8 cellular contexts compared by ENCODE assay signal in genomic region chr13:28138012-28138755, GRCh38. TPM values are rescaled to one million over a fixed set of nuclear protein-coding genes. Genes with fewer than 3 reads are reported as not detected.
DNase-seq lines count a peak whose midpoint lies in the region; ATAC-seq lines count a peak whose summit lies in the region.

Gene PAN3 (plus strand): TSS chr13:28138545. CDS start chr13:28138658, 113 bp downstream.

- peaks cover 35 to 65% (median 48%) of the 10 kb centered on the region in 4 donors for H3K4me1 Mint-ChIP-seq in CD4-positive, CD25-positive, alpha-beta regulatory T cell

- H3K36me3 ChIP-seq in CD4-positive, CD25-positive, alpha-beta regulatory T cell (ENCODE audit: control insufficient read depth, insufficient read depth, low read length), result no peaks in the 10 kb centered on the region

- peak within 1 kb of the TSS; percentile 94 for H3K4me3 ChIP-seq in CD4-positive, CD25-positive, alpha-beta regulatory T cell (ENCODE audit: low read depth, low read length)

- H3K27me3 ChIP-seq in CD4-positive, CD25-positive, alpha-beta regulatory T cell (ENCODE audit: control insufficient read depth, insufficient read depth, low read length), result no peaks in the 10 kb centered on the region

- ATAC-seq in CD4-positive, CD25-positive, alpha-beta regulatory T cell (ENCODE audit: low read depth in 2 of 2), result peak; percentile 64 to 67
- ATAC-seq in GM19372 (IDR thresholded peaks at IDR 0.05; ENCODE audit: low read depth, unreplicated experiment), result peak; percentile 55
- peak; percentile 31 for ATAC-seq in HG03558 (IDR thresholded peaks at IDR 0.05; ENCODE audit: extremely low read depth, unreplicated experiment)

- H3K27ac ChIP-seq in CD4-positive, CD25-positive, alpha-beta regulatory T cell (ENCODE audit: insufficient read depth, low read length, poor library complexity, severe bottlenecking), result peak within 1 kb of the TSS; percentile 97

- H3K27me3 Mint-ChIP-seq in CD4-positive, CD25-positive, alpha-beta regulatory T cell, result peaks cover 7% of the 10 kb centered on the region

- H3K27ac Mint-ChIP-seq in CD4-positive, CD25-positive, alpha-beta regulatory T cell, result peak within 1 kb of the TSS; percentile 96 to 98 (median 97)

- H3K36me3 Mint-ChIP-seq in CD4-positive, CD25-positive, alpha-beta regulatory T cell, result no peaks in the 10 kb centered on the region

- H3K4me1 ChIP-seq in CD4-positive, CD25-positive, alpha-beta regulatory T cell (ENCODE audit: control insufficient read depth, insufficient read depth, low read length, poor library complexity, severe bottlenecking), result peaks cover 39% of the 10 kb centered on the region

- no peaks in the 10 kb centered on the region for H3K9me3 ChIP-seq in CD4-positive, CD25-positive, alpha-beta regulatory T cell (ENCODE audit: control insufficient read depth in 2 of 2, low read length in 2 of 2)

- DNase-seq in CD4-positive, CD25-positive, alpha-beta regulatory T cell, result peak; percentile 90 to 95 (median 92)
- DNase-seq in NK-92 (lab: John Stamatoyannopoulos, UW; ENCODE audit: unreplicated experiment) (peak; percentile 46), medulla oblongata (ENCODE audit: extremely low spot score) (peak; percentile 92)
- peak; percentile 95 for DNase-seq in activated CD8-positive, alpha-beta memory T cell treated with anti-CD3 and anti-CD28 coated beads for 24 hours
- peak; percentile 88 for DNase-seq in effector CD8-positive, alpha-beta T cell (lab: John Stamatoyannopoulos, UW)
- DNase-seq in stimulated activated CD8-positive, alpha-beta memory T cell treated with anti-CD3 and anti-CD28 coated beads, Interleukin-12 subunit alpha, Interleukin-12 subunit beta, amount 100 ng/mL, for 1 hour (ENCODE audit: low read depth), result peak; percentile 88

- peak within 1 kb of the TSS; percentile 91 to 100 (median 94) for H3K4me3 Mint-ChIP-seq in CD4-positive, CD25-positive, alpha-beta regulatory T cell

- H3K9me3 Mint-ChIP-seq in CD4-positive, CD25-positive, alpha-beta regulatory T cell, result peaks cover 0 to 1% (median 0%) of the 10 kb centered on the region in 7 donors

RNA-seq across cellular contexts. Expression of gene PAN3, which starts in this region (rescaled TPM):
- 81.4 TPM for total RNA-seq in CD4-positive, CD25-positive, alpha-beta regulatory T cell
- polyA plus RNA-seq in CD4-positive, CD25-positive, alpha-beta regulatory T cell, result 1 to 10 TPM; 3.1 to 4.6 (median 3.5) TPM

Comparison
In these comparisons a context has a peak if more than half of its experiments do, and no peak if none do; other contexts are left out.
1. Peak in every context shown above with its lines: DNase-seq, ATAC-seq, H3K4me3 ChIP-seq and H3K27ac ChIP-seq.